In the genomic region with DNA sequence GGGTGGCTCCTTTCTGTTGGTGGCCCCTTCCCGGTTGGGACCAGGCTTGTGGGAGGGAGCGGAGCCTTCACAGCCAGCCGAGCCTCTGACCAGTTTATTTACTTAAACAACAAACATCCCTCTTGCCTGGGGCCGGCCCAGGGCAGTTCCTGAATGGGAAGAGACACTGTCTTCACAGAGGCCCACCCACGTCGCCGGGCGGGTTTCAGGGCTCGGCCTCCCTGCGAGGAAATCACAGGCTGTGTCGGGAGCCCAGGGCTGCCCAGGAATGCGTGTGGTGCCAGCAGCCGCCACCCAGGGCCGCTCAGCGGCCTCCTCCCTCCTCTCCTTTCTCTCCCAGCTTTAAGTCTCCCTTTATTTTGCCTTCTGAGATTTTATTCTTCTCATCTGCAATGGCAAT, we compare ENCODE assay signal across 10 cellular contexts.
DNase-seq lines count a peak whose midpoint lies in the region; ATAC-seq, FAIRE-seq and TF ChIP-seq lines count a peak whose summit lies in the region.
"Had no signal": no experiment of that assay in that cellular context is flagged by ENCODE, and none has a peak within 500 bp of the region (broad histone marks: within the 10 kb centered on the region; RNA-seq: fewer than 3 reads in every experiment).

No MANE protein-coding gene starts in this region.

- H3K36me3 ChIP-seq in H7 (replicated peaks; ENCODE audit: control insufficient read depth, insufficient read depth, low read length) (no peaks in the 10 kb centered on the region), adrenal gland (replicated peaks in 1 of 2) (no peaks in the 10 kb centered on the region)
- H3K36me3 ChIP-seq: neutrophil had no signal

- intact Hi-C loops in adrenal gland (cut with DNase I) (no loop called here), left colon (cut with DNase I, micrococcal nuclease) (no loop called here)

- TF ChIP-seq POLR2A in adrenal gland (IDR thresholded peaks at IDR 0.05), result no peak

- no peaks in the 10 kb centered on the region for H3K9me3 Mint-ChIP-seq in stimulated activated naive CD8-positive, alpha-beta T cell treated with anti-CD3 and anti-CD28 coated beads, Interleukin-15, amount 100 ng/mL, for 72 hours

- 43 to 71% (median 66%) methylated on average over 14 to 15 of the region's 15 CpGs for WGBS in adrenal gland, 4 donors

- no peaks in the 10 kb centered on the region for H3K4me1 Mint-ChIP-seq in stimulated activated naive CD8-positive, alpha-beta T cell treated with anti-CD3 and anti-CD28 coated beads, Interleukin-15, amount 100 ng/mL, for 72 hours

- no peaks in the 10 kb centered on the region for H3K4me1 ChIP-seq in adrenal gland (replicated peaks in 1 of 2)

- H3K27me3 ChIP-seq in H7 (ENCODE audit: control insufficient read depth, insufficient read depth, low read length), result no peaks in the 10 kb centered on the region; the same call in 1 of the 2 replicates
- no peaks in the 10 kb centered on the region for H3K27me3 ChIP-seq in adrenal gland

- DNase-seq in H7 (peak; percentile 89), adrenal gland (peak in 6 of 7 donors; percentile 18 to 59 (median 34)), left colon (peak; percentile 52 to 69), substantia nigra (lab: John Stamatoyannopoulos, UW) (peak in 28 of 49 donors; percentile 3 to 62 (median 26)), cerebellar nuclear complex (lab: John Stamatoyannopoulos, UW) (no peak), GM19239 (ENCODE audit: insufficient read length, low spot score) (no peak), NCI-H146 treated with DMSO at 0.1 percent for 48 hours (lab: John Stamatoyannopoulos, UW; ENCODE audit: unreplicated experiment) (no peak)
- no peak for DNase-seq in stimulated activated naive CD8-positive, alpha-beta T cell treated with anti-CD3 and anti-CD28 coated beads, Interleukin-15, amount 100 ng/mL, for 72 hours
- DNase-seq: GOT3 had no signal

- H3K9me3 ChIP-seq in adrenal gland (replicated peaks in 1 of 3), result no peaks in the 10 kb centered on the region
- H3K9me3 ChIP-seq: neutrophil had no signal

- H3K27ac Mint-ChIP-seq in stimulated activated naive CD8-positive, alpha-beta T cell treated with anti-CD3 and anti-CD28 coated beads, Interleukin-15, amount 100 ng/mL, for 72 hours, result no peak overlapping the region

- no peak for FAIRE-seq in GM19239 (lab: Jason Lieb, UNC)

- H3K27ac ChIP-seq in adrenal gland (peak overlapping the region in 3 of 5 donors; percentile 22 to 73 (median 63)), substantia nigra (ENCODE audit: low read depth, low read length, poor library complexity, severe bottlenecking) (peak overlapping the region; percentile 31)
- H3K27ac ChIP-seq: neutrophil had no signal

- no peak overlapping the region for H3K4me3 Mint-ChIP-seq in stimulated activated naive CD8-positive, alpha-beta T cell treated with anti-CD3 and anti-CD28 coated beads, Interleukin-15, amount 100 ng/mL, for 72 hours

- peak overlapping the region; percentile 4; the same call in 1 of the 2 replicates for H3K4me3 ChIP-seq in H7 (ENCODE audit: insufficient read depth, low read depth, low read length)
- H3K4me3 ChIP-seq in adrenal gland, result no peak overlapping the region

- no peak for TF ChIP-seq CTCF in adrenal gland (IDR thresholded peaks at IDR 0.05)

- peak; percentile 80 for ATAC-seq in left colon
- ATAC-seq in stimulated activated naive CD8-positive, alpha-beta T cell treated with anti-CD3 and anti-CD28 coated beads, Interleukin-15, amount 100 ng/mL, for 72 hours, result no peak

- H3K27me3 Mint-ChIP-seq in stimulated activated naive CD8-positive, alpha-beta T cell treated with anti-CD3 and anti-CD28 coated beads, Interleukin-15, amount 100 ng/mL, for 72 hours, result peaks cover 23% of the 10 kb centered on the region

Comparison
In these comparisons a context has a peak if more than half of its experiments do, and no peak if none do; other contexts are left out.
1. DNase-seq: peak in H7 (single experiment), adrenal gland (6 of 7), left colon (2 of 2) and substantia nigra (28 of 49); none in cerebellar nuclear complex (0 of 2), GM19239 (single experiment), NCI-H146 treated with DMSO at 0.1 percent for 48 hours (single experiment) and stimulated activated naive CD8-positive, alpha-beta T cell treated with anti-CD3 and anti-CD28 coated beads, Interleukin-15, amount 100 ng/mL, for 72 hours (0 of 2).